Comparison of ENCODE assay signal across 1 cellular context in genomic region chr4:127967141-127967775, GRCh38.
TF ChIP-seq lines count a peak whose summit lies in the region.

No MANE protein-coding gene starts in this region.

TF ChIP-seq in GM12878, 131 proteins besides CTCF, POLR2A, EP300 and RAD21:
- TF ChIP-seq HCFC1 (IDR thresholded peaks at IDR 0.05; ENCODE audit: low read length): no peak
- no peak for TF ChIP-seq E2F8 (IDR thresholded peaks at IDR 0.05; ENCODE audit: low read depth, partially characterized antibody)
- no peak for TF ChIP-seq ZSCAN29 (IDR thresholded peaks at IDR 0.05)
- no peak for TF ChIP-seq PAX8 (IDR thresholded peaks at IDR 0.05)
- TF ChIP-seq NFYA (IDR thresholded peaks at IDR 0.05; ENCODE audit: borderline replicate concordance, low read depth, low read length): no peak
- TF ChIP-seq CEBPB (IDR thresholded peaks at IDR 0.05; ENCODE audit: borderline replicate concordance in 1 of 2, low read depth in 2 of 2, low read length in 2 of 2): no peak
- no peak for TF ChIP-seq ZZZ3 (IDR thresholded peaks at IDR 0.05; ENCODE audit: control insufficient read depth, insufficient read length, low read depth)
- no peak for TF ChIP-seq BACH1 (IDR thresholded peaks at IDR 0.05; ENCODE audit: borderline replicate concordance)
- TF ChIP-seq ZNF207 (IDR thresholded peaks at IDR 0.05; ENCODE audit: borderline replicate concordance): no peak
- no peak for TF ChIP-seq MEF2B (IDR thresholded peaks at IDR 0.05; ENCODE audit: partially characterized antibody, poor library complexity, severe bottlenecking)
- TF ChIP-seq TAF1 (IDR thresholded peaks at IDR 0.05; ENCODE audit: borderline replicate concordance, low read depth, low read length): no peak
- no peak for TF ChIP-seq SREBF1 (IDR thresholded peaks at IDR 0.05; ENCODE audit: low read length)
- TF ChIP-seq ZNF24 (IDR thresholded peaks at IDR 0.05): no peak
- TF ChIP-seq RELB (IDR thresholded peaks at IDR 0.05; ENCODE audit: low read depth): no peak
- TF ChIP-seq PML (IDR thresholded peaks at IDR 0.05; ENCODE audit: low read length): no peak
- TF ChIP-seq SMC3 (IDR thresholded peaks at IDR 0.05; ENCODE audit: borderline replicate concordance, low read length): no peak
TF ChIP-seq in GM12878: peak in this region for 0.
